ENCODE assay signal across 15 cellular contexts in genomic region chr12:11695321-11695720, GRCh38. TPM values are rescaled to one million over a fixed set of nuclear protein-coding genes. Genes with fewer than 3 reads are reported as not detected.
DNase-seq lines count a peak whose midpoint lies in the region; ATAC-seq, FAIRE-seq and TF ChIP-seq lines count a peak whose summit lies in the region.
"Had no signal": no experiment of that assay in that cellular context is flagged by ENCODE, and none has a peak within 500 bp of the region (broad histone marks: within the 10 kb centered on the region; RNA-seq: fewer than 3 reads in every experiment).

No MANE protein-coding gene starts in this region.

- H3K9me3 ChIP-seq in gastrocnemius medialis, result no peaks in the 10 kb centered on the region
- H3K9me3 ChIP-seq: BE2C, prostate gland had no signal

- H3K36me3 ChIP-seq in gastrocnemius medialis, result no peaks in the 10 kb centered on the region
- H3K36me3 ChIP-seq: BE2C, prostate gland had no signal

- no peaks in the 10 kb centered on the region for H3K36me3 Mint-ChIP-seq in MCF 10A (ENCODE audit: insufficient read depth, unreplicated experiment)

- DNase-seq in GM12891 (ENCODE audit: insufficient read length, low spot score) (no peak), MCF 10A (ENCODE audit: unreplicated experiment) (peak; percentile 63), glomerular visceral epithelial cell (ENCODE audit: extremely low spot score) (peak; percentile 49), gastrocnemius medialis (peak; percentile 24 to 43)
- no peak for DNase-seq in activated CD8-positive, alpha-beta memory T cell treated with anti-CD3 and anti-CD28 coated beads, Interleukin-2, amount 50 U/mL, for 4 hours
- no peak for DNase-seq in activated CD4-positive, alpha-beta T cell treated with anti-CD3 and anti-CD28 coated beads, Interleukin-2, amount 50 U/mL, for 4 hours
- DNase-seq: amniotic stem cell; BE2C; DMS53; NCI-H2171 treated with DMSO at 0.1 percent for 48 hours; stimulated activated CD4-positive, alpha-beta T cell treated with anti-CD3 and anti-CD28 coated beads, Interleukin-2, amount 100 ng/mL, for 48 hours had no signal

- no peaks in the 10 kb centered on the region for H3K27me3 ChIP-seq in gastrocnemius medialis
- H3K27me3 ChIP-seq: BE2C had no signal

- no peak overlapping the region for H3K4me3 Mint-ChIP-seq in MCF 10A (ENCODE audit: unreplicated experiment)
- H3K4me3 Mint-ChIP-seq: stimulated activated memory B cell treated with anti-CD40 and anti-IgM and Interleukin-4, amounts not matched to agents 10 μg/mL and 1 μg/mL and 100 μg/mL, for 72 hours had no signal

- no peaks in the 10 kb centered on the region for H3K9me3 Mint-ChIP-seq in MCF 10A (ENCODE audit: unreplicated experiment)
- H3K9me3 Mint-ChIP-seq: stimulated activated memory B cell treated with anti-CD40 and anti-IgM and Interleukin-4, amounts not matched to agents 10 μg/mL and 1 μg/mL and 100 μg/mL, for 72 hours had no signal

- no peak for TF ChIP-seq CTCF in MCF 10A (IDR thresholded peaks at IDR 0.05; ENCODE audit: unreplicated experiment)
- no peak for TF ChIP-seq CTCF in gastrocnemius medialis (IDR thresholded peaks at IDR 0.05 in 4 of 5, conservative IDR thresholded peaks at IDR 0.05 in 1 of 5)

- ATAC-seq in gastrocnemius medialis, result peak; percentile 77 to 89
- ATAC-seq in GM18502 (IDR thresholded peaks at IDR 0.05; ENCODE audit: poor library complexity, unreplicated experiment), result no peak
- ATAC-seq in GM18858 (IDR thresholded peaks at IDR 0.05; ENCODE audit: unreplicated experiment), result no peak
- ATAC-seq: stimulated activated memory B cell treated with anti-CD40 and anti-IgM and Interleukin-4, amounts not matched to agents 10 μg/mL and 1 μg/mL and 100 μg/mL, for 72 hours had no signal

- H3K4me1 ChIP-seq in gastrocnemius medialis, result peaks cover 12 to 14% of the 10 kb centered on the region in 2 donors

- in situ Hi-C loops in gastrocnemius medialis (cut with MboI; ENCODE audit: low sequenced_read_pairs in 4 of 4), result no loop called here

- no peak overlapping the region for H3K27ac ChIP-seq in gastrocnemius medialis

- no peak for TF ChIP-seq POLR2A in GM12891 (IDR thresholded peaks at IDR 0.05; ENCODE audit: low read depth, low read length)
- no peak for TF ChIP-seq POLR2A in gastrocnemius medialis (IDR thresholded peaks at IDR 0.05)

- H3K27me3 Mint-ChIP-seq in MCF 10A (ENCODE audit: insufficient read depth, unreplicated experiment), result no peaks in the 10 kb centered on the region
- H3K27me3 Mint-ChIP-seq: stimulated activated memory B cell treated with anti-CD40 and anti-IgM and Interleukin-4, amounts not matched to agents 10 μg/mL and 1 μg/mL and 100 μg/mL, for 72 hours had no signal

- POLR2A ChIA-PET in MCF 10A (lab: Yijun Ruan, JAX), result interaction anchor here (0.5 to 3.0 kb wide), 6 partner anchors 11 to 59 kb away, joined by 3 to 9 read pairs (median 3); no protein-coding TSS in a partner anchor

- H3K4me3 ChIP-seq in gastrocnemius medialis, result no peak overlapping the region
- H3K4me3 ChIP-seq: prostate gland had no signal

- H3K27ac Mint-ChIP-seq in MCF 10A (ENCODE audit: low read depth, unreplicated experiment), result peak overlapping the region; percentile 57
- H3K27ac Mint-ChIP-seq: stimulated activated memory B cell treated with anti-CD40 and anti-IgM and Interleukin-4, amounts not matched to agents 10 μg/mL and 1 μg/mL and 100 μg/mL, for 72 hours had no signal

- intact Hi-C loops in MCF 10A (cut with micrococcal nuclease), result loop anchor here (5.0 kb wide), 1 partner anchor 43 kb away; no protein-coding TSS in a partner anchor
- intact Hi-C loops in gastrocnemius medialis (cut with DNase I; ENCODE audit: low total_unique reads), result no loop called here

- CTCF ChIA-PET in MCF 10A (lab: Yijun Ruan, JAX), result interaction anchor here (1.1 kb wide), 2 partner anchors 10 to 41 kb away, joined by 3 read pairs; no protein-coding TSS in a partner anchor

- H3K4me1 Mint-ChIP-seq in MCF 10A (ENCODE audit: insufficient read depth, unreplicated experiment), result peaks cover 29% of the 10 kb centered on the region

- no TSS peak for BruUV-seq in MCF 10A (replicated peaks; lab: Mats Ljungman, UMichigan)

- FAIRE-seq in GM12891 (lab: Jason Lieb, UNC), result no peak

TF ChIP-seq in GM12891, 5 proteins besides CTCF, POLR2A, EP300 and RAD21:
- TF ChIP-seq POLR2AphosphoS5 (IDR thresholded peaks at IDR 0.05; ENCODE audit: low read depth, low read length) (0 out of 2 replicates have a peak, but pooled peaks have one; percentile 18), TAF1 (IDR thresholded peaks at IDR 0.05; ENCODE audit: low read depth, low read length) (no peak)

RNA-seq across cellular contexts. Expression of gene ETV6, which starts 45.8 kb away (rescaled TPM):
- polyA plus RNA-seq in GM12891 (2012; ENCODE audit: low read depth, missing spikeins), result 23.0 TPM
- total RNA-seq in MCF 10A (2022) (16.9 and 19.3 TPM in 2 replicates), gastrocnemius medialis (1 to 10 TPM; 2.8 to 5.9 (median 3.3) TPM)

Comparison
In these comparisons a context has a peak if more than half of its experiments do, and no peak if none do; other contexts are left out.
1. DNase-seq: peak in MCF 10A (single experiment), glomerular visceral epithelial cell (single experiment) and gastrocnemius medialis (2 of 2); none in GM12891 (single experiment), activated CD8-positive, alpha-beta memory T cell treated with anti-CD3 and anti-CD28 coated beads, Interleukin-2, amount 50 U/mL, for 4 hours (single experiment) and activated CD4-positive, alpha-beta T cell treated with anti-CD3 and anti-CD28 coated beads, Interleukin-2, amount 50 U/mL, for 4 hours (0 of 2).
2. ATAC-seq: peak in gastrocnemius medialis (2 of 2); none in GM18502 (single experiment) and GM18858 (single experiment).